ENCODE assay signal across 16 cellular contexts in the genomic region with DNA sequence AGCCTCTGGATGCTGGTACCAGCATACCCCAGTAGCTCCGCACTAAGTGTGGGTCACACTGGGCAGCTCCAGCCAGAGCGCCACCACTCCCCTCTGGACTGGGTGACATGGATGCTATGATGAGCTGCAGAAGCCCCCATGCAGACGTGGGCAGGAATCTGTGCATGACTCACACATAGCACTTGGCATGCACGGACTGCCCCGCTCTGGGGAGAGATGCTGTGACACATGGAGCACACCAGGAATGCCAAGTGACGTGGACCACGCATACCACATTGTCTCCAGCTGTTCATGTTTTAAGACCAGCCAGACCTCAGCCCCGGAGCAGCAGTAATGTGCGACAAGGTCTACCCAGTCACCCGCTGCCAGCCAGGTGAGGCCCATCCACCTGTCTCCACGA.
DNase-seq lines count a peak whose midpoint lies in the region; ATAC-seq, FAIRE-seq and TF ChIP-seq lines count a peak whose summit lies in the region.
"Had no signal": no experiment of that assay in that cellular context is flagged by ENCODE, and none has a peak within 500 bp of the region (broad histone marks: within the 10 kb centered on the region; RNA-seq: fewer than 3 reads in every experiment).

No MANE protein-coding gene starts in this region.

- TF ChIP-seq RAD21 in HepG2 (CRISPR knock-in tag; IDR thresholded peaks at IDR 0.05) (no peak), SK-N-SH (IDR thresholded peaks at IDR 0.05; ENCODE audit: low read length) (no peak)

- H4K20me1 ChIP-seq in HepG2 (ENCODE audit: insufficient read depth, low read length) (no peaks in the 10 kb centered on the region), SK-N-SH (ENCODE audit: insufficient read depth) (no peaks in the 10 kb centered on the region)

- in situ Hi-C loops in HepG2 (cut with HindIII; ENCODE audit: extremely low pct_ligation_motif_present, low pct_unique_long_range_greater_than_20kb): no loop called here

- H3K27ac ChIP-seq in HepG2 (ENCODE audit: extremely low read length, insufficient read depth, low read length): no peak overlapping the region
- no peak overlapping the region for H3K27ac ChIP-seq in right lobe of liver
- H3K27ac ChIP-seq in SK-N-SH (ENCODE audit: low read depth in 2 of 2, low read length in 1 of 2): no peak overlapping the region
- H3K27ac ChIP-seq: prostate gland had no signal

- CTCF ChIA-PET in HepG2 (lab: Yijun Ruan, JAX; ENCODE audit: low intra/inter-chr PET ratio, low total read pairs) (no interaction called here), SK-N-SH (lab: Yijun Ruan, JAX) (interaction anchor here (1.1 kb wide), 1 partner anchor 164 kb away, joined by 3 read pairs; no protein-coding TSS in a partner anchor)

- H3K4me3 ChIP-seq in HepG2 (replicated peaks in 1 of 3; ENCODE audit: insufficient read depth in 1 of 3, low read depth in 2 of 3, low read length in 3 of 3): no peak overlapping the region
- H3K4me3 ChIP-seq in right lobe of liver: no peak overlapping the region
- H3K4me3 ChIP-seq in SK-N-SH (ENCODE audit: low read depth in 2 of 2, low read length in 1 of 2): no peak overlapping the region
- no peak overlapping the region for H3K4me3 ChIP-seq in foreskin fibroblast (ENCODE audit: low read depth in 1 of 2, low read length in 2 of 2)
- H3K4me3 ChIP-seq: lung, prostate gland had no signal

- no peaks in the 10 kb centered on the region for H3K79me2 ChIP-seq in HepG2 (ENCODE audit: insufficient read depth, low read length)
- H3K79me2 ChIP-seq in SK-N-SH (ENCODE audit: insufficient read depth): no peaks in the 10 kb centered on the region

- H3K4me2 ChIP-seq in HepG2 (ENCODE audit: low read depth, low read length): no peak overlapping the region
- no peak overlapping the region for H3K4me2 ChIP-seq in SK-N-SH

- H2AFZ ChIP-seq in HepG2 (ENCODE audit: low read length) (no peak overlapping the region), SK-N-SH (ENCODE audit: low read depth) (no peak overlapping the region)

- TF ChIP-seq POLR2A in HepG2 (IDR thresholded peaks at IDR 0.05; ENCODE audit: insufficient read depth in 1 of 2, low read depth in 2 of 2, low read length in 2 of 2) (no peak), right lobe of liver (IDR thresholded peaks at IDR 0.05) (no peak)

- no peaks in the 10 kb centered on the region for H3K4me1 ChIP-seq in HepG2 (ENCODE audit: insufficient read depth, low read length)
- no peaks in the 10 kb centered on the region for H3K4me1 ChIP-seq in right lobe of liver
- H3K4me1 ChIP-seq in SK-N-SH (ENCODE audit: control insufficient read depth in 1 of 2, insufficient read depth in 2 of 2, low read depth in 1 of 2, low read length in 1 of 2): peaks cover 6 to 19% of the 10 kb centered on the region in 2 experiments; a peak in 1 of 4 replicates

- TF ChIP-seq EP300 in HepG2 (IDR thresholded peaks at IDR 0.05; ENCODE audit: low read depth in 2 of 2, low read length in 2 of 2) (no peak), HepG2 (CRISPR knock-in tag; IDR thresholded peaks at IDR 0.05; ENCODE audit: borderline replicate concordance) (no peak), SK-N-SH (IDR thresholded peaks at IDR 0.05; ENCODE audit: borderline replicate concordance in 1 of 2, low read depth in 1 of 2, low read length in 1 of 2) (peak in 1 of 2 experiments; percentile 20; a peak in 1 of 4 replicates)

- H3K9me2 ChIP-seq in SK-N-SH: no peaks in the 10 kb centered on the region

- no peaks in the 10 kb centered on the region for H3K9me3 ChIP-seq in HepG2 (ENCODE audit: low read length)
- H3K9me3 ChIP-seq in right lobe of liver: no peaks in the 10 kb centered on the region
- no peaks in the 10 kb centered on the region for H3K9me3 ChIP-seq in SK-N-SH
- H3K9me3 ChIP-seq: prostate gland had no signal

- no peak for DNase-seq in HepG2 (ENCODE audit: low spot score)
- no peak for DNase-seq in right lobe of liver
- no peak for DNase-seq in SK-N-SH
- DNase-seq in foreskin fibroblast: peak; percentile 13 to 41
- peak; percentile 70 for DNase-seq in urothelium cell line (ENCODE audit: low spot score)
- DNase-seq in NCI-H345 (lab: John Stamatoyannopoulos, UW): no peak
- no peak for DNase-seq in NOMO-1 treated with dmso at 0.1 percent for 144 hours (lab: John Stamatoyannopoulos, UW; ENCODE audit: unreplicated experiment)
- DNase-seq: AML-193; Kasumi-1; stimulated activated CD4-positive, alpha-beta T cell treated with anti-CD3 and anti-CD28 coated beads, Interleukin-4, amount 100 ng/mL, for 4 hours had no signal

- POLR2A ChIA-PET in HepG2 (lab: Yijun Ruan, JAX): no interaction called here
- POLR2A ChIA-PET in SK-N-SH (lab: Yijun Ruan, JAX): no interaction called here

- H3K27me3 ChIP-seq in HepG2 (ENCODE audit: control insufficient read depth in 1 of 2, insufficient read depth in 2 of 2, low read length in 2 of 2) (no peaks in the 10 kb centered on the region; a peak in 1 of 5 replicates), right lobe of liver (no peaks in the 10 kb centered on the region), SK-N-SH (ENCODE audit: insufficient read depth) (no peaks in the 10 kb centered on the region)

- H3K9ac ChIP-seq in HepG2 (ENCODE audit: insufficient read depth, low read depth, low read length) (no peak overlapping the region), SK-N-SH (no peak overlapping the region)

- ATAC-seq in HepG2 (no peak), right lobe of liver (no peak), GM18909 (IDR thresholded peaks at IDR 0.05; ENCODE audit: poor library complexity, unreplicated experiment) (no peak)
- ATAC-seq: Panc1 had no signal

- no peak for TF ChIP-seq CTCF in HepG2 (CRISPR knock-in tag; IDR thresholded peaks at IDR 0.05)
- TF ChIP-seq CTCF in right lobe of liver (IDR thresholded peaks at IDR 0.05): no peak
- TF ChIP-seq CTCF in SK-N-SH (IDR thresholded peaks at IDR 0.05): no peak
- TF ChIP-seq CTCF in foreskin fibroblast (IDR thresholded peaks at IDR 0.05; ENCODE audit: low read depth, low read length): no peak

- intact Hi-C loops in HepG2 (cut with micrococcal nuclease; ENCODE audit: unreplicated experiment): no loop called here
- intact Hi-C loops in right lobe of liver (cut with DNase I): no loop called here

- FAIRE-seq in HepG2 (lab: Jason Lieb, UNC) (no peak), urothelium cell line (lab: Jason Lieb, UNC) (peak; percentile 89)
- FAIRE-seq: H54, TTC549 had no signal

- WGBS in HepG2 (ENCODE audit: low lambda C conversion rate): 100% methylated on average over 1 of the region's 11 CpGs
- 68% methylated on average over 4 of the region's 11 CpGs for WGBS in right lobe of liver (ENCODE audit: insufficient coverage, low coverage, low lambda C conversion rate, missing lambda C conversion rate)
- WGBS in SK-N-SH (ENCODE audit: low lambda C conversion rate): 65% methylated on average over 6 of the region's 11 CpGs

- H3F3A ChIP-seq in SK-N-SH (replicated peaks; ENCODE audit: insufficient read depth): peaks cover 3% of the 10 kb centered on the region

- H3K36me3 ChIP-seq in HepG2 (replicated peaks in 1 of 2; ENCODE audit: control insufficient read depth in 1 of 2, insufficient read depth in 2 of 2, low read length in 2 of 2) (no peaks in the 10 kb centered on the region), right lobe of liver (no peaks in the 10 kb centered on the region), SK-N-SH (replicated peaks in 1 of 2; ENCODE audit: control insufficient read depth in 1 of 2, insufficient read depth in 2 of 2, low read length in 1 of 2) (no peaks in the 10 kb centered on the region)
- H3K36me3 ChIP-seq: prostate gland had no signal

- no TSS peak for BruUV-seq in HepG2 (replicated peaks; lab: Mats Ljungman, UMichigan)

TF ChIP-seq in HepG2, 621 proteins besides CTCF, POLR2A, EP300 and RAD21:
- TF ChIP-seq ZNF879 (CRISPR knock-in tag; IDR thresholded peaks at IDR 0.05): no peak
- peak; percentile 38 for TF ChIP-seq CREB1 (IDR thresholded peaks at IDR 0.05)
- no peak for TF ChIP-seq CREB1 (CRISPR knock-in tag; IDR thresholded peaks at IDR 0.05)
- no peak for TF ChIP-seq ZNF335 (CRISPR knock-in tag; IDR thresholded peaks at IDR 0.05)
- TF ChIP-seq SMYD3 (CRISPR knock-in tag; IDR thresholded peaks at IDR 0.05): no peak

TF ChIP-seq in SK-N-SH, 30 proteins besides CTCF, POLR2A, EP300 and RAD21:
- TF ChIP-seq POLR2AphosphoS5 (IDR thresholded peaks at IDR 0.05; ENCODE audit: low read depth, low read length): no peak
- peak; percentile 50 for TF ChIP-seq NFIC (IDR thresholded peaks at IDR 0.05; ENCODE audit: borderline replicate concordance)
- TF ChIP-seq TCF12 (IDR thresholded peaks at IDR 0.05): peak; percentile 83
- 0 out of 2 replicates have a peak, but pooled peaks have one; percentile 36 for TF ChIP-seq TEAD4 (IDR thresholded peaks at IDR 0.05; ENCODE audit: borderline replicate concordance, insufficient read depth)
- no peak for TF ChIP-seq RXRA (IDR thresholded peaks at IDR 0.05; ENCODE audit: borderline replicate concordance, low read depth)
- TF ChIP-seq PBX3 (IDR thresholded peaks at IDR 0.05): peak; percentile 59; the same call in 1 of the 2 replicates
- peak; percentile 76 for TF ChIP-seq FOSL2 (IDR thresholded peaks at IDR 0.05; ENCODE audit: borderline replicate concordance, low read depth)
- TF ChIP-seq, protein P1, sequence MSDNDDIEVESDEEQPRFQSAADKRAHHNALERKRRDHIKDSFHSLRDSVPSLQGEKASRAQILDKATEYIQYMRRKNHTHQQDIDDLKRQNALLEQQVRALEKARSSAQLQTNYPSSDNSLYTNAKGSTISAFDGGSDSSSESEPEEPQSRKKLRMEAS (IDR thresholded peaks at IDR 0.05; ENCODE audit: low read depth): peak; percentile 68; the same call in 1 of the 2 replicates

Comparison
In these comparisons a context has a peak if more than half of its experiments do, and no peak if none do; other contexts are left out.
1. DNase-seq: peak in foreskin fibroblast (2 of 2) and urothelium cell line (single experiment); none in HepG2 (single experiment), right lobe of liver (0 of 3), SK-N-SH (single experiment), NCI-H345 (single experiment) and NOMO-1 treated with dmso at 0.1 percent for 144 hours (single experiment).